In genomic region chr4:55284331-55284730, GRCh38 we compare ENCODE assay signal across 31 cellular contexts.
"Had no signal": no experiment of that assay in that cellular context is flagged by ENCODE, and none has a peak within 500 bp of the region (broad histone marks: within the 10 kb centered on the region; RNA-seq: fewer than 3 reads in every experiment).

No MANE protein-coding gene starts in this region.

- H2AFZ ChIP-seq: neural progenitor cell, parathyroid adenoma had no signal

- H3K27ac Mint-ChIP-seq: natural killer cell; nephron; neural progenitor cell; progenitor cell of endocrine pancreas; stimulated activated memory B cell treated with anti-CD40 and anti-IgM and Interleukin-4, amounts not matched to agents 10 μg/mL and 1 μg/mL and 100 μg/mL, for 72 hours; stimulated activated naive CD8-positive, alpha-beta T cell treated with anti-CD3 and anti-CD28 coated beads, Interleukin-15, amount 100 ng/mL, for 72 hours; type B pancreatic cell had no signal

- H3K9ac ChIP-seq: neural progenitor cell, parathyroid adenoma had no signal

- H3K4me1 Mint-ChIP-seq: natural killer cell; nephron; neural progenitor cell; stimulated activated memory B cell treated with anti-CD40 and anti-IgM and Interleukin-4, amounts not matched to agents 10 μg/mL and 1 μg/mL and 100 μg/mL, for 72 hours; stimulated activated naive CD8-positive, alpha-beta T cell treated with anti-CD3 and anti-CD28 coated beads, Interleukin-15, amount 100 ng/mL, for 72 hours had no signal

- DNase-seq: natural killer cell; occipital lobe; ovary; posterior cingulate gyrus; psoas muscle; right cardiac atrium; spleen; stimulated activated CD4-positive, alpha-beta T cell treated with anti-CD3 and anti-CD28 coated beads, Interleukin-12 subunit alpha, Interleukin-12 subunit beta, amount 100 ng/mL, for 4 hours; stimulated activated CD4-positive, alpha-beta T cell treated with anti-CD3 and anti-CD28 coated beads, Interleukin-1b, Interleukin-23, amount 100 ng/mL, for 48 hours; stimulated activated CD4-positive, alpha-beta T cell treated with anti-CD3 and anti-CD28 coated beads, Interleukin-4, amount 100 ng/mL, for 1 hour; stimulated activated CD4-positive, alpha-beta T cell treated with anti-CD3 and anti-CD28 coated beads, Interleukin-4, amount 100 ng/mL, for 4 hours; stimulated activated CD8-positive, alpha-beta memory T cell treated with anti-CD3 and anti-CD28 coated beads, Interleukin-4, amount 100 ng/mL, for 48 hours; stimulated activated naive CD4-positive, alpha-beta T cell; stimulated activated naive CD8-positive, alpha-beta T cell treated with anti-CD3 and anti-CD28 coated beads, Interleukin-15, amount 100 ng/mL, for 72 hours; stimulated activated naive CD8-positive, alpha-beta T cell treated with anti-CD3 and anti-CD28 coated beads, Interleukin-15, Interleukin-2, amounts not matched to agents 100 U/mL and 50 U/mL, for 24 hours; substantia nigra; testis; tibial artery; transverse colon; upper lobe of right lung; uterus had no signal

- H3K27me3 ChIP-seq: neural progenitor cell, ovary, suprapubic skin, testis, tibial artery, transverse colon, upper lobe of right lung, uterus had no signal

- H3K27ac ChIP-seq: neural progenitor cell, ovary, parathyroid adenoma, psoas muscle, skin epidermis, spleen, suprapubic skin, testis, tibial artery, transverse colon, upper lobe of right lung, uterus had no signal

- H3K4me1 ChIP-seq: neural progenitor cell, parathyroid adenoma, psoas muscle, spleen, suprapubic skin, testis, tibial artery, transverse colon, upper lobe of right lung, uterus had no signal

- H3K79me2 ChIP-seq: parathyroid adenoma had no signal

- H3K4me3 ChIP-seq: neural progenitor cell, ovary, psoas muscle, skin epidermis, smooth muscle cell, spleen, suprapubic skin, testis, tibial artery, transverse colon, upper lobe of right lung, uterus had no signal

- H3K9me3 ChIP-seq: testis had no signal

- H3K4me2 ChIP-seq: neural progenitor cell, smooth muscle cell had no signal

- H3K4me3 Mint-ChIP-seq: natural killer cell; nephron; neural progenitor cell; stimulated activated memory B cell treated with anti-CD40 and anti-IgM and Interleukin-4, amounts not matched to agents 10 μg/mL and 1 μg/mL and 100 μg/mL, for 72 hours; stimulated activated naive CD8-positive, alpha-beta T cell treated with anti-CD3 and anti-CD28 coated beads, Interleukin-15, amount 100 ng/mL, for 72 hours; type B pancreatic cell had no signal

- H3K27me3 Mint-ChIP-seq: progenitor cell of endocrine pancreas, type B pancreatic cell had no signal

- ATAC-seq: natural killer cell; psoas muscle; right cardiac atrium; sciatic nerve; stimulated activated memory B cell treated with anti-CD40 and anti-IgM and Interleukin-4, amounts not matched to agents 10 μg/mL and 1 μg/mL and 100 μg/mL, for 72 hours; stimulated activated naive CD8-positive, alpha-beta T cell treated with anti-CD3 and anti-CD28 coated beads, Interleukin-15, amount 100 ng/mL, for 72 hours; stimulated activated naive CD8-positive, alpha-beta T cell treated with anti-CD3 and anti-CD28 coated beads, Interleukin-15, Interleukin-2, amounts not matched to agents 100 U/mL and 50 U/mL, for 24 hours; upper lobe of right lung had no signal

- H3K36me3 Mint-ChIP-seq: neural progenitor cell, type B pancreatic cell had no signal

- H3K36me3 ChIP-seq: neural progenitor cell, ovary, spleen, suprapubic skin, tibial artery, transverse colon, upper lobe of right lung, uterus had no signal
